Comparison of ENCODE assay signal across 18 cellular contexts in the genomic region with DNA sequence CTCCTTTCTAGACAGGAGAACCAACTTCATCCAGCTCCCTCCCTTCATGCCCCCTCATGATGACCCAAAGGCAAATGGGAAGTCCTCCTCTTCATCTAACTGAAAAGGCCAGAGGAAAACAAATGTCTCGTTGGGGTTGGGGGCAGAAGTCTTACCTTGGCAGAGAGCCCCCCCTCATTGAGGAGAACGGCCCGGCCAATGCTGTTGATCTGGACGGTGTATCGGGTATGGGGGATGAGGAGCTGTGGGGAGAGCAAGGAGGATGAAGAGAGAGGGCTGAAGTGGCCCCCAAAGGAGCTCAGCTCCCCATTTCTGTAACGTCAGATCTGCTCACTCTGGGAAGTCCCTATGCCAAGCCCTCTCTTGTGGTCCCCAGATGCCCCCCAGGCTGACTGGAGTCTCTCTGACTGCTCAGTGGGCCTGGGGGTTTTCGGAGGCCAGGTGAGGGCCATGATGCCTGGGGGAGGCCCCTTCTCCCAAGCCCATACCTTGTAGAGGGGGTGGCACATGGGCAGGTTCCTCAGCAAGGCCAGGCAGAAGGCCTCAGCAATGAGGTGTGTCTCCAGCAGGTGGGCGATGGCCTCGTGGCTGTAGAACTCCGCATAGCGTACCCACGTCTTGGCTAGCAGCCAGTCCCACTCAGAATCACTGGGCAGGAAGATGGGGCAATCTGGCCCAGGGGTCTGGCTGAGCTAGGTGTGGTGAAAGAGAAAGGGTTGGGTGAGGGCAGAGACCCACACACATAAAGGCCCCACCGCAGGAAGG. TPM values are rescaled to one million over a fixed set of nuclear protein-coding genes. Genes with fewer than 3 reads are reported as not detected.
DNase-seq lines count a peak whose midpoint lies in the region; ATAC-seq and TF ChIP-seq lines count a peak whose summit lies in the region.
"Had no signal": no experiment of that assay in that cellular context is flagged by ENCODE, and none has a peak within 500 bp of the region (broad histone marks: within the 10 kb centered on the region; RNA-seq: fewer than 3 reads in every experiment).

No MANE protein-coding gene starts in this region.

- peaks cover 50% of the 10 kb centered on the region for H3K27me3 Mint-ChIP-seq in chondrocyte (ENCODE audit: low read depth)

- DNase-seq in Right ventricle myocardium superior (peak; percentile 26), Right ventricle myocardium inferior (ENCODE audit: missing footprints) (no peak), chondrocyte (ENCODE audit: low spot score) (peak; percentile 48), posterior vena cava (ENCODE audit: low spot score) (peak; percentile 77), DMS79 (lab: John Stamatoyannopoulos, UW) (no peak), NCI-H446 (lab: John Stamatoyannopoulos, UW) (no peak)
- DNase-seq: Calu3; CD8-positive, alpha-beta T cell; DND-41; EL; HCEC 1CT; HFFc6; IMR-90 had no signal

- ATAC-seq in Right ventricle myocardium superior (ENCODE audit: poor library complexity) (no peak), Right ventricle myocardium inferior (no peak)
- ATAC-seq: CD8-positive, alpha-beta T cell; GM12878; GM23338 had no signal

- no peak overlapping the region for H3K27ac Mint-ChIP-seq in chondrocyte (ENCODE audit: unreplicated experiment)
- H3K27ac Mint-ChIP-seq: B cell; CD8-positive, alpha-beta T cell; GM23338; HFFc6 had no signal

- no peak overlapping the region for H3K4me3 Mint-ChIP-seq in chondrocyte (ENCODE audit: unreplicated experiment)
- H3K4me3 Mint-ChIP-seq: B cell; CD8-positive, alpha-beta T cell; HFFc6 had no signal

- H3K9me3 Mint-ChIP-seq in chondrocyte (ENCODE audit: low read depth) = no peaks in the 10 kb centered on the region
- H3K9me3 Mint-ChIP-seq: CD8-positive, alpha-beta T cell; HFFc6 had no signal

- intact Hi-C loops in Right ventricle myocardium superior (cut with DNase I) (loop anchor here (10.0 kb wide), 1 partner anchor 218 kb away; a partner anchor contains a TSS), Right ventricle myocardium inferior (cut with DNase I) (no loop called here), posterior vena cava (cut with DNase I) (loop anchor here in 1 of 2 donors (10.0 kb wide), 1 partner anchor 228 kb away; no protein-coding TSS in a partner anchor)

- H3K4me1 Mint-ChIP-seq in chondrocyte (ENCODE audit: low read depth) = peaks cover 29% of the 10 kb centered on the region

- TF ChIP-seq CTCF in chondrocyte (IDR thresholded peaks at IDR 0.05) = no peak

- peaks cover 3% of the 10 kb centered on the region for H3K36me3 Mint-ChIP-seq in chondrocyte (ENCODE audit: low read depth)
- H3K36me3 Mint-ChIP-seq: CD8-positive, alpha-beta T cell had no signal

RNA-seq across cellular contexts. Expression of a gene that starts 10.8 kb away (rescaled TPM):
- total RNA-seq in Right ventricle myocardium superior (not detected), Right ventricle myocardium inferior (not detected), chondrocyte (0.17 TPM in 1 of 3 replicates, not detected in the others), posterior vena cava (not detected)
- total RNA-seq: A172, Calu3, G401, HFFc6, IMR-90 had no signal

RNA-seq across cellular contexts. Expression of a gene that starts 37.8 kb away (rescaled TPM):
- total RNA-seq in Right ventricle myocardium superior (not detected), Right ventricle myocardium inferior (0.16 TPM), chondrocyte (not detected in 3 replicates), posterior vena cava (1 to 10 TPM in 1 of 2 donors, under 1 TPM in 1; 0.48 to 3.3 TPM)
- total RNA-seq: A172; B cell; Calu3; CD8-positive, alpha-beta T cell; G401; GM12878; HFFc6; IMR-90 had no signal

RNA-seq across cellular contexts. Expression of a gene that starts 41.6 kb away (rescaled TPM):
- total RNA-seq in Right ventricle myocardium superior (not detected), Right ventricle myocardium inferior (not detected), chondrocyte (0.12 to 0.13 TPM (median 0.12 TPM) in 3 replicates), posterior vena cava (not detected)
- total RNA-seq: A172, B cell, Calu3, GM12878 had no signal

RNA-seq across cellular contexts. Expression of a gene that starts 47.2 kb away (rescaled TPM):
- 0.13 TPM for total RNA-seq in Right ventricle myocardium superior
- not detected for total RNA-seq in Right ventricle myocardium inferior
- 0.51 to 1.5 TPM (median 0.70 TPM) in 3 replicates for total RNA-seq in chondrocyte
- total RNA-seq in posterior vena cava = under 1 TPM in 1 of 2 donors, not detected in 1; 0.67 TPM
- total RNA-seq: A172, B cell, IMR-90 had no signal

Comparison
In these comparisons a context has a peak if more than half of its experiments do, and no peak if none do; other contexts are left out.
1. DNase-seq: peak in Right ventricle myocardium superior (single experiment), chondrocyte (single experiment) and posterior vena cava (single experiment); none in Right ventricle myocardium inferior (single experiment), DMS79 (single experiment) and NCI-H446 (0 of 2).